ENCODE assay signal across 1 cellular context in genomic region chr10:71268247-71268691, GRCh38.
A peak's percentile ranks its signal among the peaks of the same experiment; 100 is the strongest.
TF ChIP-seq lines count a peak whose summit lies in the region.

No MANE protein-coding gene starts in this region.

TF ChIP-seq in K562, 482 proteins besides CTCF, POLR2A, EP300 and RAD21 (continued from another document):
- TF ChIP-seq, protein P1, sequence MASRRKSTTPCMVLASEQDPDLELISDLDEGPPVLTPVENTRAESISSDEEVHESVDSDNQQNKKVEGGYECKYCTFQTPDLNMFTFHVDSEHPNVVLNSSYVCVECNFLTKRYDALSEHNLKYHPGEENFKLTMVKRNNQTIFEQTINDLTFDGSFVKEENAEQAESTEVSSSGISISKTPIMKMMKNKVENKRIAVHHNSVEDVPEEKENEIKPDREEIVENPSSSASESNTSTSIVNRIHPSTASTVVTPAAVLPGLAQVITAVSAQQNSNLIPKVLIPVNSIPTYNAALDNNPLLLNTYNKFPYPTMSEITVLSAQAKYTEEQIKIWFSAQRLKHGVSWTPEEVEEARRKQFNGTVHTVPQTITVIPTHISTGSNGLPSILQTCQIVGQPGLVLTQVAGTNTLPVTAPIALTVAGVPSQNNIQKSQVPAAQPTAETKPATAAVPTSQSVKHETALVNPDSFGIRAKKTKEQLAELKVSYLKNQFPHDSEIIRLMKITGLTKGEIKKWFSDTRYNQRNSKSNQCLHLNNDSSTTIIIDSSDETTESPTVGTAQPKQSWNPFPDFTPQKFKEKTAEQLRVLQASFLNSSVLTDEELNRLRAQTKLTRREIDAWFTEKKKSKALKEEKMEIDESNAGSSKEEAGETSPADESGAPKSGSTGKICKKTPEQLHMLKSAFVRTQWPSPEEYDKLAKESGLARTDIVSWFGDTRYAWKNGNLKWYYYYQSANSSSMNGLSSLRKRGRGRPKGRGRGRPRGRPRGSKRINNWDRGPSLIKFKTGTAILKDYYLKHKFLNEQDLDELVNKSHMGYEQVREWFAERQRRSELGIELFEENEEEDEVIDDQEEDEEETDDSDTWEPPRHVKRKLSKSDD (conservative IDR thresholded peaks at IDR 0.05; ENCODE audit: low read length), result no peak
- TF ChIP-seq ZBTB33 (CRISPR knock-in tag; IDR thresholded peaks at IDR 0.05) (no peak), CEBPG (CRISPR knock-in tag; IDR thresholded peaks at IDR 0.05) (no peak), CEBPG (tag; conservative IDR thresholded peaks at IDR 0.05 in 1 of 2, IDR thresholded peaks at IDR 0.05 in 1 of 2) (no peak), RCOR1 (IDR thresholded peaks at IDR 0.05; ENCODE audit: borderline replicate concordance in 1 of 2, low read depth in 2 of 2, low read length in 2 of 2) (0 out of 4 replicates have a peak, but pooled peaks of 1 of the 2 experiments have one; percentile 12), CXXC5 (CRISPR knock-in tag; IDR thresholded peaks at IDR 0.05) (peak; percentile 52; the same call in 1 of the 2 replicates), XRCC5 (IDR thresholded peaks at IDR 0.05; ENCODE audit: low read depth, low read length) (no peak), MITF (IDR thresholded peaks at IDR 0.05) (no peak), CREB1 (IDR thresholded peaks at IDR 0.05) (no peak), CREB1 (CRISPR knock-in tag; IDR thresholded peaks at IDR 0.05) (0 out of 2 replicates have a peak, but pooled peaks have one; percentile 31), HDAC8 (tag; IDR thresholded peaks at IDR 0.05) (0 out of 2 replicates have a peak, but pooled peaks have one; percentile 36), MTA1 (IDR thresholded peaks at IDR 0.05; ENCODE audit: borderline replicate concordance) (no peak), PTTG1 (tag; IDR thresholded peaks at IDR 0.05; ENCODE audit: low read depth) (no peak; the same call in 1 of the 2 replicates), PCBP2 (IDR thresholded peaks at IDR 0.05; ENCODE audit: low read depth, low read length, poor library complexity, severe bottlenecking) (no peak), ZNF583 (CRISPR knock-in tag; IDR thresholded peaks at IDR 0.05) (0 out of 2 replicates have a peak, but pooled peaks have one; percentile 31), NR2C1 (IDR thresholded peaks at IDR 0.05) (no peak), NR2C1 (tag; IDR thresholded peaks at IDR 0.05) (0 out of 2 replicates have a peak, but pooled peaks have one; percentile 33), RBM25 (IDR thresholded peaks at IDR 0.05; ENCODE audit: low read depth, low read length, severe bottlenecking) (peak; percentile 61), RB1 (IDR thresholded peaks at IDR 0.05; ENCODE audit: low read depth) (0 out of 2 replicates have a peak, but pooled peaks have one; percentile 12)
- TF ChIP-seq, protein P2, sequence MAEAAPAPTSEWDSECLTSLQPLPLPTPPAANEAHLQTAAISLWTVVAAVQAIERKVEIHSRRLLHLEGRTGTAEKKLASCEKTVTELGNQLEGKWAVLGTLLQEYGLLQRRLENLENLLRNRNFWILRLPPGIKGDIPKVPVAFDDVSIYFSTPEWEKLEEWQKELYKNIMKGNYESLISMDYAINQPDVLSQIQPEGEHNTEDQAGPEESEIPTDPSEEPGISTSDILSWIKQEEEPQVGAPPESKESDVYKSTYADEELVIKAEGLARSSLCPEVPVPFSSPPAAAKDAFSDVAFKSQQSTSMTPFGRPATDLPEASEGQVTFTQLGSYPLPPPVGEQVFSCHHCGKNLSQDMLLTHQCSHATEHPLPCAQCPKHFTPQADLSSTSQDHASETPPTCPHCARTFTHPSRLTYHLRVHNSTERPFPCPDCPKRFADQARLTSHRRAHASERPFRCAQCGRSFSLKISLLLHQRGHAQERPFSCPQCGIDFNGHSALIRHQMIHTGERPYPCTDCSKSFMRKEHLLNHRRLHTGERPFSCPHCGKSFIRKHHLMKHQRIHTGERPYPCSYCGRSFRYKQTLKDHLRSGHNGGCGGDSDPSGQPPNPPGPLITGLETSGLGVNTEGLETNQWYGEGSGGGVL (CRISPR knock-in tag; IDR thresholded peaks at IDR 0.05), result no peak
- TF ChIP-seq, protein P3, sequence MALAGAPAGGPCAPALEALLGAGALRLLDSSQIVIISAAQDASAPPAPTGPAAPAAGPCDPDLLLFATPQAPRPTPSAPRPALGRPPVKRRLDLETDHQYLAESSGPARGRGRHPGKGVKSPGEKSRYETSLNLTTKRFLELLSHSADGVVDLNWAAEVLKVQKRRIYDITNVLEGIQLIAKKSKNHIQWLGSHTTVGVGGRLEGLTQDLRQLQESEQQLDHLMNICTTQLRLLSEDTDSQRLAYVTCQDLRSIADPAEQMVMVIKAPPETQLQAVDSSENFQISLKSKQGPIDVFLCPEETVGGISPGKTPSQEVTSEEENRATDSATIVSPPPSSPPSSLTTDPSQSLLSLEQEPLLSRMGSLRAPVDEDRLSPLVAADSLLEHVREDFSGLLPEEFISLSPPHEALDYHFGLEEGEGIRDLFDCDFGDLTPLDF (CRISPR knock-in tag; IDR thresholded peaks at IDR 0.05), result no peak
- TF ChIP-seq, protein P4, sequence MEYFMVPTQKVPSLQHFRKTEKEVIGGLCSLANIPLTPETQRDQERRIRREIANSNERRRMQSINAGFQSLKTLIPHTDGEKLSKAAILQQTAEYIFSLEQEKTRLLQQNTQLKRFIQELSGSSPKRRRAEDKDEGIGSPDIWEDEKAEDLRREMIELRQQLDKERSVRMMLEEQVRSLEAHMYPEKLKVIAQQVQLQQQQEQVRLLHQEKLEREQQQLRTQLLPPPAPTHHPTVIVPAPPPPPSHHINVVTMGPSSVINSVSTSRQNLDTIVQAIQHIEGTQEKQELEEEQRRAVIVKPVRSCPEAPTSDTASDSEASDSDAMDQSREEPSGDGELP (CRISPR knock-in tag; IDR thresholded peaks at IDR 0.05; ENCODE audit: borderline replicate concordance), result peak; percentile 36; the same call in 1 of the 2 replicates
- TF ChIP-seq, protein P5, sequence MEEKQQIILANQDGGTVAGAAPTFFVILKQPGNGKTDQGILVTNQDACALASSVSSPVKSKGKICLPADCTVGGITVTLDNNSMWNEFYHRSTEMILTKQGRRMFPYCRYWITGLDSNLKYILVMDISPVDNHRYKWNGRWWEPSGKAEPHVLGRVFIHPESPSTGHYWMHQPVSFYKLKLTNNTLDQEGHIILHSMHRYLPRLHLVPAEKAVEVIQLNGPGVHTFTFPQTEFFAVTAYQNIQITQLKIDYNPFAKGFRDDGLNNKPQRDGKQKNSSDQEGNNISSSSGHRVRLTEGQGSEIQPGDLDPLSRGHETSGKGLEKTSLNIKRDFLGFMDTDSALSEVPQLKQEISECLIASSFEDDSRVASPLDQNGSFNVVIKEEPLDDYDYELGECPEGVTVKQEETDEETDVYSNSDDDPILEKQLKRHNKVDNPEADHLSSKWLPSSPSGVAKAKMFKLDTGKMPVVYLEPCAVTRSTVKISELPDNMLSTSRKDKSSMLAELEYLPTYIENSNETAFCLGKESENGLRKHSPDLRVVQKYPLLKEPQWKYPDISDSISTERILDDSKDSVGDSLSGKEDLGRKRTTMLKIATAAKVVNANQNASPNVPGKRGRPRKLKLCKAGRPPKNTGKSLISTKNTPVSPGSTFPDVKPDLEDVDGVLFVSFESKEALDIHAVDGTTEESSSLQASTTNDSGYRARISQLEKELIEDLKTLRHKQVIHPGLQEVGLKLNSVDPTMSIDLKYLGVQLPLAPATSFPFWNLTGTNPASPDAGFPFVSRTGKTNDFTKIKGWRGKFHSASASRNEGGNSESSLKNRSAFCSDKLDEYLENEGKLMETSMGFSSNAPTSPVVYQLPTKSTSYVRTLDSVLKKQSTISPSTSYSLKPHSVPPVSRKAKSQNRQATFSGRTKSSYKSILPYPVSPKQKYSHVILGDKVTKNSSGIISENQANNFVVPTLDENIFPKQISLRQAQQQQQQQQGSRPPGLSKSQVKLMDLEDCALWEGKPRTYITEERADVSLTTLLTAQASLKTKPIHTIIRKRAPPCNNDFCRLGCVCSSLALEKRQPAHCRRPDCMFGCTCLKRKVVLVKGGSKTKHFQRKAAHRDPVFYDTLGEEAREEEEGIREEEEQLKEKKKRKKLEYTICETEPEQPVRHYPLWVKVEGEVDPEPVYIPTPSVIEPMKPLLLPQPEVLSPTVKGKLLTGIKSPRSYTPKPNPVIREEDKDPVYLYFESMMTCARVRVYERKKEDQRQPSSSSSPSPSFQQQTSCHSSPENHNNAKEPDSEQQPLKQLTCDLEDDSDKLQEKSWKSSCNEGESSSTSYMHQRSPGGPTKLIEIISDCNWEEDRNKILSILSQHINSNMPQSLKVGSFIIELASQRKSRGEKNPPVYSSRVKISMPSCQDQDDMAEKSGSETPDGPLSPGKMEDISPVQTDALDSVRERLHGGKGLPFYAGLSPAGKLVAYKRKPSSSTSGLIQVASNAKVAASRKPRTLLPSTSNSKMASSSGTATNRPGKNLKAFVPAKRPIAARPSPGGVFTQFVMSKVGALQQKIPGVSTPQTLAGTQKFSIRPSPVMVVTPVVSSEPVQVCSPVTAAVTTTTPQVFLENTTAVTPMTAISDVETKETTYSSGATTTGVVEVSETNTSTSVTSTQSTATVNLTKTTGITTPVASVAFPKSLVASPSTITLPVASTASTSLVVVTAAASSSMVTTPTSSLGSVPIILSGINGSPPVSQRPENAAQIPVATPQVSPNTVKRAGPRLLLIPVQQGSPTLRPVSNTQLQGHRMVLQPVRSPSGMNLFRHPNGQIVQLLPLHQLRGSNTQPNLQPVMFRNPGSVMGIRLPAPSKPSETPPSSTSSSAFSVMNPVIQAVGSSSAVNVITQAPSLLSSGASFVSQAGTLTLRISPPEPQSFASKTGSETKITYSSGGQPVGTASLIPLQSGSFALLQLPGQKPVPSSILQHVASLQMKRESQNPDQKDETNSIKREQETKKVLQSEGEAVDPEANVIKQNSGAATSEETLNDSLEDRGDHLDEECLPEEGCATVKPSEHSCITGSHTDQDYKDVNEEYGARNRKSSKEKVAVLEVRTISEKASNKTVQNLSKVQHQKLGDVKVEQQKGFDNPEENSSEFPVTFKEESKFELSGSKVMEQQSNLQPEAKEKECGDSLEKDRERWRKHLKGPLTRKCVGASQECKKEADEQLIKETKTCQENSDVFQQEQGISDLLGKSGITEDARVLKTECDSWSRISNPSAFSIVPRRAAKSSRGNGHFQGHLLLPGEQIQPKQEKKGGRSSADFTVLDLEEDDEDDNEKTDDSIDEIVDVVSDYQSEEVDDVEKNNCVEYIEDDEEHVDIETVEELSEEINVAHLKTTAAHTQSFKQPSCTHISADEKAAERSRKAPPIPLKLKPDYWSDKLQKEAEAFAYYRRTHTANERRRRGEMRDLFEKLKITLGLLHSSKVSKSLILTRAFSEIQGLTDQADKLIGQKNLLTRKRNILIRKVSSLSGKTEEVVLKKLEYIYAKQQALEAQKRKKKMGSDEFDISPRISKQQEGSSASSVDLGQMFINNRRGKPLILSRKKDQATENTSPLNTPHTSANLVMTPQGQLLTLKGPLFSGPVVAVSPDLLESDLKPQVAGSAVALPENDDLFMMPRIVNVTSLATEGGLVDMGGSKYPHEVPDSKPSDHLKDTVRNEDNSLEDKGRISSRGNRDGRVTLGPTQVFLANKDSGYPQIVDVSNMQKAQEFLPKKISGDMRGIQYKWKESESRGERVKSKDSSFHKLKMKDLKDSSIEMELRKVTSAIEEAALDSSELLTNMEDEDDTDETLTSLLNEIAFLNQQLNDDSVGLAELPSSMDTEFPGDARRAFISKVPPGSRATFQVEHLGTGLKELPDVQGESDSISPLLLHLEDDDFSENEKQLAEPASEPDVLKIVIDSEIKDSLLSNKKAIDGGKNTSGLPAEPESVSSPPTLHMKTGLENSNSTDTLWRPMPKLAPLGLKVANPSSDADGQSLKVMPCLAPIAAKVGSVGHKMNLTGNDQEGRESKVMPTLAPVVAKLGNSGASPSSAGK (IDR thresholded peaks at IDR 0.05), result peak; percentile 26; the same call in 1 of the 2 replicates
TF ChIP-seq in K562: peak in this region for 44.
